ENCODE assay signal across 16 cellular contexts in genomic region chr6:16019462-16019861, GRCh38.
"Had no signal": no experiment of that assay in that cellular context is flagged by ENCODE, and none has a peak within 500 bp of the region (broad histone marks: within the 10 kb centered on the region; RNA-seq: fewer than 3 reads in every experiment).

No MANE protein-coding gene starts in this region.

- H3K9me3 ChIP-seq: esophagus muscularis mucosa, gastrocnemius medialis, heart right ventricle, mucosa of descending colon, right atrium auricular region, uterus had no signal

- H3K4me1 ChIP-seq: esophagus muscularis mucosa, gastrocnemius medialis, heart right ventricle, right atrium auricular region, uterus had no signal

- H3K4me1 Mint-ChIP-seq: naive thymus-derived CD8-positive, alpha-beta T cell had no signal

- DNase-seq: effector memory CD4-positive, alpha-beta T cell; gastrocnemius medialis; heart right ventricle; islet precursor cell; mammary epithelial cell; mucosa of descending colon; naive thymus-derived CD8-positive, alpha-beta T cell; small intestine; stimulated activated CD4-positive, alpha-beta T cell treated with anti-CD3 and anti-CD28 coated beads, Interleukin-12 subunit alpha, Interleukin-12 subunit beta, amount 100 ng/mL, for 4 hours; stimulated activated naive CD4-positive, alpha-beta T cell; uterus had no signal

- ATAC-seq: gastrocnemius medialis; heart right ventricle; left lobe of liver; mucosa of descending colon; naive thymus-derived CD8-positive, alpha-beta T cell had no signal

- H3K4me3 Mint-ChIP-seq: naive thymus-derived CD8-positive, alpha-beta T cell; type B pancreatic cell had no signal

- H3K27me3 Mint-ChIP-seq: type B pancreatic cell had no signal

- H3K27me3 ChIP-seq: esophagus muscularis mucosa, gastrocnemius medialis, heart right ventricle, right atrium auricular region, uterus had no signal

- H3K36me3 ChIP-seq: esophagus muscularis mucosa, gastrocnemius medialis, heart right ventricle, right atrium auricular region, uterus had no signal

- H3K4me3 ChIP-seq: esophagus muscularis mucosa, gastrocnemius medialis, heart right ventricle, mucosa of descending colon, right atrium auricular region, uterus had no signal

- H3K27ac Mint-ChIP-seq: naive thymus-derived CD8-positive, alpha-beta T cell; type B pancreatic cell had no signal

- H3K9me3 Mint-ChIP-seq: type B pancreatic cell had no signal

- H3K27ac ChIP-seq: epithelial cell of prostate, esophagus muscularis mucosa, gastrocnemius medialis, heart right ventricle, right atrium auricular region, uterus had no signal

- H3K36me3 Mint-ChIP-seq: type B pancreatic cell had no signal
